1 cellular context compared by ENCODE assay signal in genomic region chr6:166957805-166958076, GRCh38.
TF ChIP-seq lines count a peak whose summit lies in the region.

No MANE protein-coding gene starts in this region.

TF ChIP-seq in SK-N-SH, 30 proteins besides CTCF, POLR2A, EP300 and RAD21:
- TF ChIP-seq REST (IDR thresholded peaks at IDR 0.05; ENCODE audit: low read depth, low read length) (no peak), ZBTB33 (IDR thresholded peaks at IDR 0.05; ENCODE audit: borderline replicate concordance, low read depth) (no peak)
